25 cellular contexts compared by ENCODE assay signal in genomic region chr4:7631288-7631633, GRCh38.
DNase-seq lines count a peak whose midpoint lies in the region; FAIRE-seq and TF ChIP-seq lines count a peak whose summit lies in the region.
"Had no signal": no experiment of that assay in that cellular context is flagged by ENCODE, and none has a peak within 500 bp of the region (broad histone marks: within the 10 kb centered on the region; RNA-seq: fewer than 3 reads in every experiment).

No MANE protein-coding gene starts in this region.

- 67% methylated on average over 3 of the region's 5 CpGs for WGBS in mammary epithelial cell (ENCODE audit: low coverage, missing lambda C conversion rate)
- 37% methylated on average over 5 of the region's 5 CpGs for WGBS in urinary bladder
- WGBS in transverse colon (ENCODE audit: low coverage in 1 of 2), 2 donors: 56% methylated on average over 5 of the region's 5 CpGs; no CpG with 5 or more reads in 1 of the 2 donors

- no peaks in the 10 kb centered on the region for H4K20me1 ChIP-seq in mammary epithelial cell (ENCODE audit: insufficient read depth, low read length)

- H3K79me2 ChIP-seq in mammary epithelial cell (ENCODE audit: insufficient read depth, low read length): no peaks in the 10 kb centered on the region

- intact Hi-C loops in mammary epithelial cell (cut with micrococcal nuclease) (loop anchor here (1.0 to 2.0 kb wide), 2 partner anchors 47 to 84 kb away; no protein-coding TSS in a partner anchor), breast epithelium (cut with DNase I; ENCODE audit: low total_unique reads) (no loop called here), kidney (cut with DNase I) (no loop called here), transverse colon (cut with DNase I; ENCODE audit: low total_unique reads) (no loop called here), dorsolateral prefrontal cortex (cut with DNase I) (no loop called here)

- CTCF ChIA-PET in mammary epithelial cell (lab: Charles Lee; ENCODE audit: low non-redundant PET): interaction anchor here (0.6 to 0.7 kb wide), 2 partner anchors 16 to 434 kb away, joined by 3 to 9 read pairs; no protein-coding TSS in a partner anchor

- TF ChIP-seq POLR2A in breast epithelium (IDR thresholded peaks at IDR 0.05): no peak
- no peak for TF ChIP-seq POLR2A in transverse colon (IDR thresholded peaks at IDR 0.05)

- H3K4me3 ChIP-seq in mammary epithelial cell (replicated peaks in 1 of 3; ENCODE audit: insufficient read depth in 1 of 3, low read depth in 2 of 3, low read length in 3 of 3) (no peak overlapping the region), breast epithelium (no peak overlapping the region), kidney (ENCODE audit: low read length in 2 of 2) (no peak overlapping the region), urinary bladder (ENCODE audit: low read depth, low read length) (no peak overlapping the region), transverse colon (no peak overlapping the region), dorsolateral prefrontal cortex (peak overlapping the region in 7 of 59 donors; percentile 5 to 30 (median 23))
- H3K4me3 ChIP-seq: adrenal gland, left lung, pancreas had no signal

- H3K4me2 ChIP-seq in mammary epithelial cell (ENCODE audit: insufficient read depth, low read depth, low read length): peak overlapping the region; percentile 64

- in situ Hi-C loops in mammary epithelial cell (cut with MboI; ENCODE audit: low sequenced_read_pairs in 2 of 2): no loop called here
- in situ Hi-C loops in transverse colon (cut with MboI; ENCODE audit: low pct_ligation_motif_present in 1 of 4, low pct_unique_long_range_greater_than_20kb in 1 of 4, low sequenced_read_pairs in 3 of 4): no loop called here

- H3K36me3 ChIP-seq in mammary epithelial cell (ENCODE audit: insufficient read depth, low read length) (no peaks in the 10 kb centered on the region), breast epithelium (no peaks in the 10 kb centered on the region), kidney (ENCODE audit: control insufficient read depth in 1 of 2, insufficient read depth in 2 of 2, low read length in 2 of 2) (no peaks in the 10 kb centered on the region), urinary bladder (ENCODE audit: insufficient read depth) (no peaks in the 10 kb centered on the region), transverse colon (no peaks in the 10 kb centered on the region)
- H3K36me3 ChIP-seq: adrenal gland, left lung, pancreas had no signal

- H3K9ac ChIP-seq in mammary epithelial cell (ENCODE audit: insufficient read depth, low read length): no peak overlapping the region
- H3K9ac ChIP-seq in kidney (ENCODE audit: low read length in 2 of 2): no peak overlapping the region

- dilution Hi-C loops in mammary epithelial cell (cut with HindIII; ENCODE audit: low sequenced_read_pairs): no loop called here

- H3K9me3 ChIP-seq in mammary epithelial cell (replicated peaks; ENCODE audit: insufficient read depth, low read length) (peaks cover 6% of the 10 kb centered on the region), breast epithelium (peaks cover 0 to 5% of the 10 kb centered on the region in 2 donors), kidney (ENCODE audit: control insufficient read depth in 1 of 2, low read length in 2 of 2) (no peaks in the 10 kb centered on the region), transverse colon (no peaks in the 10 kb centered on the region)
- H3K9me3 ChIP-seq: adrenal gland, left lung, pancreas had no signal

- no peak for FAIRE-seq in kidney (lab: Jason Lieb, UNC)
- FAIRE-seq: frontal cortex, H1, pancreas, urothelium cell line had no signal

- no peaks in the 10 kb centered on the region for H3K27me3 ChIP-seq in mammary epithelial cell (ENCODE audit: insufficient read depth, low read length)
- peaks cover 0 to 18% of the 10 kb centered on the region in 2 donors for H3K27me3 ChIP-seq in breast epithelium
- no peaks in the 10 kb centered on the region for H3K27me3 ChIP-seq in transverse colon
- no peaks in the 10 kb centered on the region for H3K27me3 ChIP-seq in dorsolateral prefrontal cortex
- H3K27me3 ChIP-seq: adrenal gland, pancreas had no signal

- no peak for DNase-seq in mammary epithelial cell
- no peak for DNase-seq in breast epithelium (ENCODE audit: low spot score in 2 of 2)
- DNase-seq in T1000 (lab: John Stamatoyannopoulos, UW): peak; percentile 53
- DNase-seq in kidney: peak; percentile 49
- no peak for DNase-seq in NCI-H446 treated with DMSO at 0.1 percent for 48 hours (lab: John Stamatoyannopoulos, UW)
- no peak for DNase-seq in transverse colon
- DNase-seq in dorsolateral prefrontal cortex: no peak
- DNase-seq: activated CD4-positive, alpha-beta T cell treated with anti-CD3 and anti-CD28 coated beads, Interleukin-2, amount 10 ng/mL, durations not matched to agents 7 days and 5 days; activated T-cell treated with anti-CD3 and anti-CD28 coated beads, Interleukin-2, amount 50 U/mL, for 4 hours; CD8-positive, alpha-beta T cell; cortex of kidney; NCI-H1092; NCI-H187; NCI-H524 treated with DMSO at 0.1 percent for 48 hours; retina; stimulated activated CD4-positive, alpha-beta T cell treated with anti-CD3 and anti-CD28 coated beads, Interleukin-4, amount 100 ng/mL, for 4 hours; T-helper 9 cell had no signal

- no peak overlapping the region for H2AFZ ChIP-seq in mammary epithelial cell (ENCODE audit: low read depth, low read length)

- no TSS peak for BruUV-seq in mammary epithelial cell (replicated peaks; lab: Mats Ljungman, UMichigan)

- no peak overlapping the region for H3K27ac ChIP-seq in mammary epithelial cell (ENCODE audit: insufficient read depth, low read depth, low read length)
- no peak overlapping the region for H3K27ac ChIP-seq in breast epithelium
- no peak overlapping the region for H3K27ac ChIP-seq in kidney (ENCODE audit: low read depth in 2 of 2, low read length in 2 of 2)
- peak overlapping the region; percentile 59 for H3K27ac ChIP-seq in urinary bladder (ENCODE audit: low read depth)
- H3K27ac ChIP-seq in transverse colon: peak overlapping the region in 1 of 4 donors; percentile 18
- peak overlapping the region in 6 of 59 donors; percentile 10 to 49 (median 14) for H3K27ac ChIP-seq in dorsolateral prefrontal cortex
- H3K27ac ChIP-seq: 22Rv1, left lung, pancreas had no signal

- TF ChIP-seq EP300 in transverse colon (IDR thresholded peaks at IDR 0.05; ENCODE audit: low read depth): no peak

- TF ChIP-seq CTCF in mammary epithelial cell (conservative IDR thresholded peaks at IDR 0.05 in 1 of 2, IDR thresholded peaks at IDR 0.05 in 1 of 2; ENCODE audit: extremely low read depth in 1 of 2, insufficient read depth in 1 of 2, low read depth in 1 of 2, low read length in 2 of 2) (no peak), breast epithelium (IDR thresholded peaks at IDR 0.05) (no peak), kidney (IDR thresholded peaks at IDR 0.05; ENCODE audit: borderline replicate concordance, extremely low read depth, insufficient read depth) (no peak), transverse colon (IDR thresholded peaks at IDR 0.05) (no peak), dorsolateral prefrontal cortex (IDR thresholded peaks at IDR 0.05 in 54 of 56, conservative IDR thresholded peaks at IDR 0.05 in 2 of 56; ENCODE audit: low read depth in 1 of 56, partially characterized antibody in 56 of 56) (no peak)

- H3K4me1 ChIP-seq in mammary epithelial cell (ENCODE audit: insufficient read depth, low read length) (peaks cover 18% of the 10 kb centered on the region), breast epithelium (no peaks in the 10 kb centered on the region), kidney (ENCODE audit: control insufficient read depth in 1 of 2, insufficient read depth in 1 of 2, low read depth in 1 of 2, low read length in 2 of 2) (no peaks in the 10 kb centered on the region), urinary bladder (ENCODE audit: insufficient read depth) (no peaks in the 10 kb centered on the region), transverse colon (peaks cover 0 to 13% (median 0%) of the 10 kb centered on the region in 4 donors)
- H3K4me1 ChIP-seq: adrenal gland, pancreas had no signal

Comparison
In these comparisons a context has a peak if more than half of its experiments do, and no peak if none do; other contexts are left out.
1. DNase-seq: peak in T1000 (single experiment) and kidney (single experiment); none in mammary epithelial cell (single experiment), breast epithelium (0 of 2), NCI-H446 treated with DMSO at 0.1 percent for 48 hours (single experiment), transverse colon (single experiment) and dorsolateral prefrontal cortex (0 of 10).